8 cellular contexts compared by ENCODE assay signal in the genomic region with DNA sequence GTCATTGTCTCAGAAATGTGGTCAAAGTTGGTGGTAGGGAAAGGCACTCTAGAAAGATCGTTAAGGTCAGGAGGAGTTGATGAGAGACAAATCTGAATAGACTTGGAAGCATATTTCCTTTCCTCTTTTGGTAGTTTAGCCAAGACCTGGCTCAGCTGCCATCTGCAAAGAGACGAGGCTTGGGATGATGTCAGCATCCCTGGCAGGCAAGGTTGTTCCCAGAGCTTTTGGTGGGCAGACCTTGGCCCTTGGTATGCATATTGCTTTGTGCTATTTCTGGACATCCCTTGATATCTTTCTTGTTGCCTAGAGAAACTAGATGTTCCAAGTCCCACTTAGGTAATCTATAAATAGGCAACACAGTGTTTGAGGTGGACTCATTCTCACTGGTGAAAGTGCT.
"Had no signal": no experiment of that assay in that cellular context is flagged by ENCODE, and none has a peak within 500 bp of the region (broad histone marks: within the 10 kb centered on the region; RNA-seq: fewer than 3 reads in every experiment).

No MANE protein-coding gene starts in this region.

- DNase-seq: GM23248, GOT3, H7, H9, HCEC 1CT, HFFc6 had no signal

- ATAC-seq: GM23338, HCT116 had no signal
